ENCODE assay signal across 1 cellular context in the genomic region with DNA sequence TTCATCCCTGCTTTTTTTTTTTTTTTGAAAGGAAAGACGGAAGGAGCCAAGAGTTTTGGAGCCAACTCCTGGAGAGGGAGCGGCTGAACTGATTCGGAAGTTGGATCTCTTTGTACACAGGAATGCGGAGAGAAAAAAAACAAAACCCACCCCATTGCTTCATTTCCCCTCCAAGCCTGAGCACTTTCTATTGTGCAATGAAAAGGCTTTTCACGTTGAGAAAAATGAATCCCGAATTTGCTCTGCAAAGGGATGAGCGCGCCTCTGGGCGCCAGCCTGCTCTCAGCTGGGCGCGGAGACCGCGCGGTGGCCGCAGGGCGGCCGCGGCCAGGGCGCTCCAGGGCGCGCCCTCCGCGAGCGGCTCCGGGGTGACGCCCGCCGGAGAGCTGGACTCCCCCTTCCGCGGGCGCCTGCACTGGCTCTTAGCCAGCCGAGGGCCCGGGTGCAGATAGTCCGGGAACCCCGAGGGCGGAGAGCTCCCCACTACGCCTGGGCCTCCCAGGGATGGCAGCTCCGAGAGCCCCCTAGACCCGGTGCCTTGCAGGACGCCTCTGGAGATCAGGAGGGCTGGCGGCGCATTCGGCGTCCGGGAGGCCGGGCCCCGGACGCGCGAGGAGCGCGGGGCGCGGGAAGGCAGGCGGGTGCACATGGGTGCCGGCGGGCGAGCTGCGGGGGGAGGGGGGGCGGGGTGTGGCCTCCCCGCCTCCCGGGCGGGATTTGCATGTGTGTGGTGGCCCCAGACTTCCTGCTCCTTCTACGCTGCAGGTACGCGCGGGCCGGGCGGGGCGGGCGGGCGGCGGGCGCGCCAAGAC.
A peak's percentile ranks its signal among the peaks of the same experiment; 100 is the strongest.
TF ChIP-seq lines count a peak whose summit lies in the region.

A gene (plus strand): TSS at position 739 of the 812 bp plus-strand sequence. CDS start 281 bp downstream, outside the sequence.

TF ChIP-seq in GM12878, 131 proteins besides CTCF, POLR2A, EP300 and RAD21 (continued from another document and continues in another):
- TF ChIP-seq, protein P1, sequence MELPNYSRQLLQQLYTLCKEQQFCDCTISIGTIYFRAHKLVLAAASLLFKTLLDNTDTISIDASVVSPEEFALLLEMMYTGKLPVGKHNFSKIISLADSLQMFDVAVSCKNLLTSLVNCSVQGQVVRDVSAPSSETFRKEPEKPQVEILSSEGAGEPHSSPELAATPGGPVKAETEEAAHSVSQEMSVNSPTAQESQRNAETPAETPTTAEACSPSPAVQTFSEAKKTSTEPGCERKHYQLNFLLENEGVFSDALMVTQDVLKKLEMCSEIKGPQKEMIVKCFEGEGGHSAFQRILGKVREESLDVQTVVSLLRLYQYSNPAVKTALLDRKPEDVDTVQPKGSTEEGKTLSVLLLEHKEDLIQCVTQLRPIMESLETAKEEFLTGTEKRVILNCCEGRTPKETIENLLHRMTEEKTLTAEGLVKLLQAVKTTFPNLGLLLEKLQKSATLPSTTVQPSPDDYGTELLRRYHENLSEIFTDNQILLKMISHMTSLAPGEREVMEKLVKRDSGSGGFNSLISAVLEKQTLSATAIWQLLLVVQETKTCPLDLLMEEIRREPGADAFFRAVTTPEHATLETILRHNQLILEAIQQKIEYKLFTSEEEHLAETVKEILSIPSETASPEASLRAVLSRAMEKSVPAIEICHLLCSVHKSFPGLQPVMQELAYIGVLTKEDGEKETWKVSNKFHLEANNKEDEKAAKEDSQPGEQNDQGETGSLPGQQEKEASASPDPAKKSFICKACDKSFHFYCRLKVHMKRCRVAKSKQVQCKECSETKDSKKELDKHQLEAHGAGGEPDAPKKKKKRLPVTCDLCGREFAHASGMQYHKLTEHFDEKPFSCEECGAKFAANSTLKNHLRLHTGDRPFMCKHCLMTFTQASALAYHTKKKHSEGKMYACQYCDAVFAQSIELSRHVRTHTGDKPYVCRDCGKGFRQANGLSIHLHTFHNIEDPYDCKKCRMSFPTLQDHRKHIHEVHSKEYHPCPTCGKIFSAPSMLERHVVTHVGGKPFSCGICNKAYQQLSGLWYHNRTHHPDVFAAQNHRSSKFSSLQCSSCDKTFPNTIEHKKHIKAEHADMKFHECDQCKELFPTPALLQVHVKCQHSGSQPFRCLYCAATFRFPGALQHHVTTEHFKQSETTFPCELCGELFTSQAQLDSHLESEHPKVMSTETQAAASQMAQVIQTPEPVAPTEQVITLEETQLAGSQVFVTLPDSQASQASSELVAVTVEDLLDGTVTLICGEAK (IDR thresholded peaks at IDR 0.05; ENCODE audit: borderline replicate concordance) = no peak
- no peak for TF ChIP-seq NR2C1 (IDR thresholded peaks at IDR 0.05)
- TF ChIP-seq EZH2 (IDR thresholded peaks at IDR 0.05; ENCODE audit: borderline replicate concordance, control insufficient read depth, low read depth, low read length) = no peak
- peak; percentile 35; the same call in 1 of the 2 replicates for TF ChIP-seq BACH1 (IDR thresholded peaks at IDR 0.05; ENCODE audit: borderline replicate concordance)
- TF ChIP-seq LARP7 (IDR thresholded peaks at IDR 0.05) = peak; percentile 68
- TF ChIP-seq DPF2 (IDR thresholded peaks at IDR 0.05) = peak; percentile 53
- TF ChIP-seq, protein P2, sequence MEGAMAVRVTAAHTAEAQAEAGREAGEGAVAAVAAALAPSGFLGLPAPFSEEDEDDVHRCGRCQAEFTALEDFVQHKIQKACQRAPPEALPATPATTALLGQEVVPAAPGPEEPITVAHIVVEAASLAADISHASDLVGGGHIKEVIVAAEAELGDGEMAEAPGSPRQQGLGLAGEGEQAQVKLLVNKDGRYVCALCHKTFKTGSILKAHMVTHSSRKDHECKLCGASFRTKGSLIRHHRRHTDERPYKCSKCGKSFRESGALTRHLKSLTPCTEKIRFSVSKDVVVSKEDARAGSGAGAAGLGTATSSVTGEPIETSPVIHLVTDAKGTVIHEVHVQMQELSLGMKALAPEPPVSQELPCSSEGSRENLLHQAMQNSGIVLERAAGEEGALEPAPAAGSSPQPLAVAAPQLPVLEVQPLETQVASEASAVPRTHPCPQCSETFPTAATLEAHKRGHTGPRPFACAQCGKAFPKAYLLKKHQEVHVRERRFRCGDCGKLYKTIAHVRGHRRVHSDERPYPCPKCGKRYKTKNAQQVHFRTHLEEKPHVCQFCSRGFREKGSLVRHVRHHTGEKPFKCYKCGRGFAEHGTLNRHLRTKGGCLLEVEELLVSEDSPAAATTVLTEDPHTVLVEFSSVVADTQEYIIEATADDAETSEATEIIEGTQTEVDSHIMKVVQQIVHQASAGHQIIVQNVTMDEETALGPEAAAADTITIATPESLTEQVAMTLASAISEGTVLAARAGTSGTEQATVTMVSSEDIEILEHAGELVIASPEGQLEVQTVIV (IDR thresholded peaks at IDR 0.05; ENCODE audit: borderline replicate concordance, partially characterized antibody) = no peak
- TF ChIP-seq SMARCA5 (IDR thresholded peaks at IDR 0.05) = 0 out of 2 replicates have a peak, but pooled peaks have one; percentile 11
- TF ChIP-seq PML (IDR thresholded peaks at IDR 0.05; ENCODE audit: low read length) = no peak
- peak; percentile 49; the same call in 1 of the 2 replicates for TF ChIP-seq MXI1 (IDR thresholded peaks at IDR 0.05; ENCODE audit: low read depth, low read length)
- TF ChIP-seq FOS (IDR thresholded peaks at IDR 0.05; ENCODE audit: borderline replicate concordance, extremely low read depth, insufficient read length) = no peak
- no peak for TF ChIP-seq NFYA (IDR thresholded peaks at IDR 0.05; ENCODE audit: borderline replicate concordance, low read depth, low read length)
- TF ChIP-seq HDAC6 (IDR thresholded peaks at IDR 0.05; ENCODE audit: unreplicated experiment) = peak; percentile 81
- no peak for TF ChIP-seq JUNB (IDR thresholded peaks at IDR 0.05)
- TF ChIP-seq POU2F2 (IDR thresholded peaks at IDR 0.05; ENCODE audit: borderline replicate concordance, low read depth, low read length) = peak; percentile 71; the same call in 2 of the 3 replicates
- TF ChIP-seq, protein P3, sequence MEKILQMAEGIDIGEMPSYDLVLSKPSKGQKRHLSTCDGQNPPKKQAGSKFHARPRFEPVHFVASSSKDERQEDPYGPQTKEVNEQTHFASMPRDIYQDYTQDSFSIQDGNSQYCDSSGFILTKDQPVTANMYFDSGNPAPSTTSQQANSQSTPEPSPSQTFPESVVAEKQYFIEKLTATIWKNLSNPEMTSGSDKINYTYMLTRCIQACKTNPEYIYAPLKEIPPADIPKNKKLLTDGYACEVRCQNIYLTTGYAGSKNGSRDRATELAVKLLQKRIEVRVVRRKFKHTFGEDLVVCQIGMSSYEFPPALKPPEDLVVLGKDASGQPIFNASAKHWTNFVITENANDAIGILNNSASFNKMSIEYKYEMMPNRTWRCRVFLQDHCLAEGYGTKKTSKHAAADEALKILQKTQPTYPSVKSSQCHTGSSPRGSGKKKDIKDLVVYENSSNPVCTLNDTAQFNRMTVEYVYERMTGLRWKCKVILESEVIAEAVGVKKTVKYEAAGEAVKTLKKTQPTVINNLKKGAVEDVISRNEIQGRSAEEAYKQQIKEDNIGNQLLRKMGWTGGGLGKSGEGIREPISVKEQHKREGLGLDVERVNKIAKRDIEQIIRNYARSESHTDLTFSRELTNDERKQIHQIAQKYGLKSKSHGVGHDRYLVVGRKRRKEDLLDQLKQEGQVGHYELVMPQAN (conservative IDR thresholded peaks at IDR 0.05) = peak; percentile 52; the same call in 1 of the 2 replicates
- 0 out of 2 replicates have a peak, but pooled peaks have one; percentile 0 for TF ChIP-seq CREB1 (IDR thresholded peaks at IDR 0.05; ENCODE audit: low read depth)
- peak; percentile 2 to 44; a peak in 1 of 4 replicates for TF ChIP-seq BHLHE40 (IDR thresholded peaks at IDR 0.05; ENCODE audit: borderline replicate concordance in 1 of 2, low read depth in 2 of 2, low read length in 1 of 2)
- TF ChIP-seq CHD2 (IDR thresholded peaks at IDR 0.05; ENCODE audit: borderline replicate concordance, low read depth, low read length) = no peak
- TF ChIP-seq, protein P4, sequence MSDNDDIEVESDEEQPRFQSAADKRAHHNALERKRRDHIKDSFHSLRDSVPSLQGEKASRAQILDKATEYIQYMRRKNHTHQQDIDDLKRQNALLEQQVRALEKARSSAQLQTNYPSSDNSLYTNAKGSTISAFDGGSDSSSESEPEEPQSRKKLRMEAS (IDR thresholded peaks at IDR 0.05; ENCODE audit: low read depth, low read length) = peak; percentile 65
- no peak for TF ChIP-seq FOXM1 (IDR thresholded peaks at IDR 0.05; ENCODE audit: low read depth, low read length)
- TF ChIP-seq IKZF1 (conservative IDR thresholded peaks at IDR 0.05) = peak; percentile 70
- peak; percentile 41; the same call in 1 of the 2 replicates for TF ChIP-seq GATAD2B (conservative IDR thresholded peaks at IDR 0.05; ENCODE audit: low read depth)
- TF ChIP-seq, protein P5, sequence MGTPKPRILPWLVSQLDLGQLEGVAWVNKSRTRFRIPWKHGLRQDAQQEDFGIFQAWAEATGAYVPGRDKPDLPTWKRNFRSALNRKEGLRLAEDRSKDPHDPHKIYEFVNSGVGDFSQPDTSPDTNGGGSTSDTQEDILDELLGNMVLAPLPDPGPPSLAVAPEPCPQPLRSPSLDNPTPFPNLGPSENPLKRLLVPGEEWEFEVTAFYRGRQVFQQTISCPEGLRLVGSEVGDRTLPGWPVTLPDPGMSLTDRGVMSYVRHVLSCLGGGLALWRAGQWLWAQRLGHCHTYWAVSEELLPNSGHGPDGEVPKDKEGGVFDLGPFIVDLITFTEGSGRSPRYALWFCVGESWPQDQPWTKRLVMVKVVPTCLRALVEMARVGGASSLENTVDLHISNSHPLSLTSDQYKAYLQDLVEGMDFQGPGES (IDR thresholded peaks at IDR 0.05) = no peak
- TF ChIP-seq, protein P6, sequence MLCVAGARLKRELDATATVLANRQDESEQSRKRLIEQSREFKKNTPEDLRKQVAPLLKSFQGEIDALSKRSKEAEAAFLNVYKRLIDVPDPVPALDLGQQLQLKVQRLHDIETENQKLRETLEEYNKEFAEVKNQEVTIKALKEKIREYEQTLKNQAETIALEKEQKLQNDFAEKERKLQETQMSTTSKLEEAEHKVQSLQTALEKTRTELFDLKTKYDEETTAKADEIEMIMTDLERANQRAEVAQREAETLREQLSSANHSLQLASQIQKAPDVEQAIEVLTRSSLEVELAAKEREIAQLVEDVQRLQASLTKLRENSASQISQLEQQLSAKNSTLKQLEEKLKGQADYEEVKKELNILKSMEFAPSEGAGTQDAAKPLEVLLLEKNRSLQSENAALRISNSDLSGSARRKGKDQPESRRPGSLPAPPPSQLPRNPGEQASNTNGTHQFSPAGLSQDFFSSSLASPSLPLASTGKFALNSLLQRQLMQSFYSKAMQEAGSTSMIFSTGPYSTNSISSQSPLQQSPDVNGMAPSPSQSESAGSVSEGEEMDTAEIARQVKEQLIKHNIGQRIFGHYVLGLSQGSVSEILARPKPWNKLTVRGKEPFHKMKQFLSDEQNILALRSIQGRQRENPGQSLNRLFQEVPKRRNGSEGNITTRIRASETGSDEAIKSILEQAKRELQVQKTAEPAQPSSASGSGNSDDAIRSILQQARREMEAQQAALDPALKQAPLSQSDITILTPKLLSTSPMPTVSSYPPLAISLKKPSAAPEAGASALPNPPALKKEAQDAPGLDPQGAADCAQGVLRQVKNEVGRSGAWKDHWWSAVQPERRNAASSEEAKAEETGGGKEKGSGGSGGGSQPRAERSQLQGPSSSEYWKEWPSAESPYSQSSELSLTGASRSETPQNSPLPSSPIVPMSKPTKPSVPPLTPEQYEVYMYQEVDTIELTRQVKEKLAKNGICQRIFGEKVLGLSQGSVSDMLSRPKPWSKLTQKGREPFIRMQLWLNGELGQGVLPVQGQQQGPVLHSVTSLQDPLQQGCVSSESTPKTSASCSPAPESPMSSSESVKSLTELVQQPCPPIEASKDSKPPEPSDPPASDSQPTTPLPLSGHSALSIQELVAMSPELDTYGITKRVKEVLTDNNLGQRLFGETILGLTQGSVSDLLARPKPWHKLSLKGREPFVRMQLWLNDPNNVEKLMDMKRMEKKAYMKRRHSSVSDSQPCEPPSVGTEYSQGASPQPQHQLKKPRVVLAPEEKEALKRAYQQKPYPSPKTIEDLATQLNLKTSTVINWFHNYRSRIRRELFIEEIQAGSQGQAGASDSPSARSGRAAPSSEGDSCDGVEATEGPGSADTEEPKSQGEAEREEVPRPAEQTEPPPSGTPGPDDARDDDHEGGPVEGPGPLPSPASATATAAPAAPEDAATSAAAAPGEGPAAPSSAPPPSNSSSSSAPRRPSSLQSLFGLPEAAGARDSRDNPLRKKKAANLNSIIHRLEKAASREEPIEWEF (IDR thresholded peaks at IDR 0.05; ENCODE audit: insufficient replicate concordance, low read depth, low read length) = no peak
- TF ChIP-seq SMAD5 (IDR thresholded peaks at IDR 0.05; ENCODE audit: low read depth) = no peak
- TF ChIP-seq, protein P7, sequence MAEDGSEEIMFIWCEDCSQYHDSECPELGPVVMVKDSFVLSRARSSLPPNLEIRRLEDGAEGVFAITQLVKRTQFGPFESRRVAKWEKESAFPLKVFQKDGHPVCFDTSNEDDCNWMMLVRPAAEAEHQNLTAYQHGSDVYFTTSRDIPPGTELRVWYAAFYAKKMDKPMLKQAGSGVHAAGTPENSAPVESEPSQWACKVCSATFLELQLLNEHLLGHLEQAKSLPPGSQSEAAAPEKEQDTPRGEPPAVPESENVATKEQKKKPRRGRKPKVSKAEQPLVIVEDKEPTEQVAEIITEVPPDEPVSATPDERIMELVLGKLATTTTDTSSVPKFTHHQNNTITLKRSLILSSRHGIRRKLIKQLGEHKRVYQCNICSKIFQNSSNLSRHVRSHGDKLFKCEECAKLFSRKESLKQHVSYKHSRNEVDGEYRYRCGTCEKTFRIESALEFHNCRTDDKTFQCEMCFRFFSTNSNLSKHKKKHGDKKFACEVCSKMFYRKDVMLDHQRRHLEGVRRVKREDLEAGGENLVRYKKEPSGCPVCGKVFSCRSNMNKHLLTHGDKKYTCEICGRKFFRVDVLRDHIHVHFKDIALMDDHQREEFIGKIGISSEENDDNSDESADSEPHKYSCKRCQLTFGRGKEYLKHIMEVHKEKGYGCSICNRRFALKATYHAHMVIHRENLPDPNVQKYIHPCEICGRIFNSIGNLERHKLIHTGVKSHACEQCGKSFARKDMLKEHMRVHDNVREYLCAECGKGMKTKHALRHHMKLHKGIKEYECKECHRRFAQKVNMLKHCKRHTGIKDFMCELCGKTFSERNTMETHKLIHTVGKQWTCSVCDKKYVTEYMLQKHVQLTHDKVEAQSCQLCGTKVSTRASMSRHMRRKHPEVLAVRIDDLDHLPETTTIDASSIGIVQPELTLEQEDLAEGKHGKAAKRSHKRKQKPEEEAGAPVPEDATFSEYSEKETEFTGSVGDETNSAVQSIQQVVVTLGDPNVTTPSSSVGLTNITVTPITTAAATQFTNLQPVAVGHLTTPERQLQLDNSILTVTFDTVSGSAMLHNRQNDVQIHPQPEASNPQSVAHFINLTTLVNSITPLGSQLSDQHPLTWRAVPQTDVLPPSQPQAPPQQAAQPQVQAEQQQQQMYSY (CRISPR knock-in tag; IDR thresholded peaks at IDR 0.05) = no peak
- TF ChIP-seq RB1 (IDR thresholded peaks at IDR 0.05; ENCODE audit: borderline replicate concordance) = peak; percentile 14; the same call in 1 of the 2 replicates
- TF ChIP-seq MEF2A (IDR thresholded peaks at IDR 0.05; ENCODE audit: insufficient read depth, low read depth, low read length) = no peak
- TF ChIP-seq, protein P8, sequence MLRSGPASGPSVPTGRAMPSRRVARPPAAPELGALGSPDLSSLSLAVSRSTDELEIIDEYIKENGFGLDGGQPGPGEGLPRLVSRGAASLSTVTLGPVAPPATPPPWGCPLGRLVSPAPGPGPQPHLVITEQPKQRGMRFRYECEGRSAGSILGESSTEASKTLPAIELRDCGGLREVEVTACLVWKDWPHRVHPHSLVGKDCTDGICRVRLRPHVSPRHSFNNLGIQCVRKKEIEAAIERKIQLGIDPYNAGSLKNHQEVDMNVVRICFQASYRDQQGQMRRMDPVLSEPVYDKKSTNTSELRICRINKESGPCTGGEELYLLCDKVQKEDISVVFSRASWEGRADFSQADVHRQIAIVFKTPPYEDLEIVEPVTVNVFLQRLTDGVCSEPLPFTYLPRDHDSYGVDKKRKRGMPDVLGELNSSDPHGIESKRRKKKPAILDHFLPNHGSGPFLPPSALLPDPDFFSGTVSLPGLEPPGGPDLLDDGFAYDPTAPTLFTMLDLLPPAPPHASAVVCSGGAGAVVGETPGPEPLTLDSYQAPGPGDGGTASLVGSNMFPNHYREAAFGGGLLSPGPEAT (IDR thresholded peaks at IDR 0.05; ENCODE audit: low read depth) = no peak
- TF ChIP-seq EGR1 (IDR thresholded peaks at IDR 0.05; ENCODE audit: borderline replicate concordance in 1 of 2, low read depth in 2 of 2, low read length in 2 of 2) = no peak
